2 cellular contexts compared by ENCODE assay signal in the genomic region with DNA sequence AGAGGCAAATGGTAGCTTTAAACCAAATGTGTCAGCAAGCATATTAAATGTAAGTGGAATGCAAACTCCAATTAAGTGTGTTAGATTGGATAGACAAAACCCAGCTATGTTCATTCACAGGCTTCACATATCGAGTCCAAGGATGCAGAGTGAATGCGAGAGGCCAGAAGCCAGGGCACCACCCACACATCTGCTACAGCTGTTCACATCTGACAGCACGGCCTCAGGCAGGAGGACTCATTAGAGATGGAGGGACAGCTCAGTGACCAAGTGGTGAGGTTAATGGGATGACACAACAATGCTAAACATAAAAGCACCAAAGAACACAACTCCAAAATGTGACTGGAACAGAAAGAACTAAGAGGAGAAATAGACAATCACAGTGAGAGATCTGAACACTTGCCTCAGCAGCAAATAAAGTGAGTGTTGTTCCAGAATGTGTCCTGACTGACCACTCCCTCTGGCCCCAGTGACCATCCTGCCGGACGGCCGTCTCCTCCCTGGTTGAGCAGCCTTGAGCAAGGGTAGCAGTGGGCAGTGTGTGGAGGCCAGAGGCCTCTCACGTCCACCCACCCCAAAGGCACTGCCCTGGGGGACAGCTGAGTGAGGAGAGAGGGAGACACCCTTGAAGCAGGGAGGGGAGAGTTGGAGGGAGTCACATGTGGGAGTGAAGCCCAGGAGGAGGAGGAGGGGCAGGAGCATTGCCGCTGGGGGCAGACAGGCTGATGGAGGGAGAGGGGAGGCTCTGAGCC.
TF ChIP-seq lines count a peak whose summit lies in the region.

No MANE protein-coding gene starts in this region.

TF ChIP-seq in HEK293, 187 proteins besides CTCF, POLR2A, EP300 and RAD21:
- TF ChIP-seq SETDB1 (IDR thresholded peaks at IDR 0.05; ENCODE audit: insufficient read length, low read length) (peak; percentile 81), ZNF621 (tag by site-specific recombination; IDR thresholded peaks at IDR 0.05) (no peak)

TF ChIP-seq in HepG2, 621 proteins besides CTCF, POLR2A, EP300 and RAD21:
- TF ChIP-seq AGO2 (optimal IDR thresholded peaks at IDR 0.05; ENCODE audit: low read depth, low read length) (peak; percentile 72), RBM22 (optimal IDR thresholded peaks at IDR 0.05; ENCODE audit: low read length) (peak; percentile 84)
- TF ChIP-seq, protein P1, sequence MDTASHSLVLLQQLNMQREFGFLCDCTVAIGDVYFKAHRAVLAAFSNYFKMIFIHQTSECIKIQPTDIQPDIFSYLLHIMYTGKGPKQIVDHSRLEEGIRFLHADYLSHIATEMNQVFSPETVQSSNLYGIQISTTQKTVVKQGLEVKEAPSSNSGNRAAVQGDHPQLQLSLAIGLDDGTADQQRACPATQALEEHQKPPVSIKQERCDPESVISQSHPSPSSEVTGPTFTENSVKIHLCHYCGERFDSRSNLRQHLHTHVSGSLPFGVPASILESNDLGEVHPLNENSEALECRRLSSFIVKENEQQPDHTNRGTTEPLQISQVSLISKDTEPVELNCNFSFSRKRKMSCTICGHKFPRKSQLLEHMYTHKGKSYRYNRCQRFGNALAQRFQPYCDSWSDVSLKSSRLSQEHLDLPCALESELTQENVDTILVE (CRISPR knock-in tag; IDR thresholded peaks at IDR 0.05), result no peak
